ENCODE assay signal across 17 cellular contexts in genomic region chr14:99600232-99600888, GRCh38. TPM values are rescaled to one million over a fixed set of nuclear protein-coding genes. Genes with fewer than 3 reads are reported as not detected.
A peak's percentile ranks its signal among the peaks of the same experiment; 100 is the strongest.
DNase-seq lines count a peak whose midpoint lies in the region; ATAC-seq and TF ChIP-seq lines count a peak whose summit lies in the region.
"Had no signal": no experiment of that assay in that cellular context is flagged by ENCODE, and none has a peak within 500 bp of the region (broad histone marks: within the 10 kb centered on the region; RNA-seq: fewer than 3 reads in every experiment).

No MANE protein-coding gene starts in this region.

- H3K4me1 Mint-ChIP-seq in mesothelial cell of epicardium (peaks cover 57% of the 10 kb centered on the region), type B pancreatic cell (ENCODE audit: unreplicated experiment) (peaks cover 59% of the 10 kb centered on the region)

- H3K4me3 ChIP-seq in adrenal gland: peak overlapping the region in 1 of 4 donors; percentile 75
- H3K4me3 ChIP-seq: ascending aorta, coronary artery had no signal

- no peaks in the 10 kb centered on the region for H3K9me3 Mint-ChIP-seq in mesothelial cell of epicardium
- no peaks in the 10 kb centered on the region for H3K9me3 Mint-ChIP-seq in type B pancreatic cell
- H3K9me3 Mint-ChIP-seq: naive B cell had no signal

- peak overlapping the region; percentile 53 for H3K27ac Mint-ChIP-seq in mesothelial cell of epicardium
- peak overlapping the region; percentile 78 for H3K27ac Mint-ChIP-seq in type B pancreatic cell

- 48 to 66% (median 56%) methylated on average over 3 of the region's 3 CpGs for WGBS in adrenal gland, 4 donors

- H3K36me3 Mint-ChIP-seq in mesothelial cell of epicardium (no peaks in the 10 kb centered on the region), type B pancreatic cell (no peaks in the 10 kb centered on the region)
- H3K36me3 Mint-ChIP-seq: naive B cell had no signal

- H3K36me3 ChIP-seq in adrenal gland (replicated peaks in 1 of 2): no peaks in the 10 kb centered on the region
- H3K36me3 ChIP-seq: ascending aorta had no signal

- intact Hi-C loops in adrenal gland (cut with DNase I): loop anchor here in 1 of 2 donors (5.0 kb wide), 1 partner anchor 38 kb away; no protein-coding TSS in a partner anchor

- DNase-seq in MV-4-11 (lab: John Stamatoyannopoulos, UW): peak; percentile 16
- peak in 2 of 7 donors; percentile 67 to 73 for DNase-seq in adrenal gland
- no peak for DNase-seq in mesothelial cell of epicardium (ENCODE audit: low spot score in 2 of 2, unreplicated experiment in 2 of 2)
- DNase-seq in type B pancreatic cell (ENCODE audit: extremely low spot score, unreplicated experiment): no peak
- DNase-seq in activated T-cell treated with anti-CD3 and anti-CD28 coated beads, Interleukin-2, amount 50 U/mL, for 1 hour: no peak
- DNase-seq in HT-29 (ENCODE audit: low spot score): no peak
- DNase-seq: activated effector memory CD4-positive, alpha-beta T cell treated with anti-CD3 and anti-CD28 coated beads, Interleukin-2, amount 50 U/mL, for 16 hours; Karpas-422; left colon; naive B cell; NCI-H1417 treated with DMSO at 0.1 percent for 48 hours; stimulated activated CD4-positive, alpha-beta T cell treated with anti-CD3 and anti-CD28 coated beads, Interleukin-4, amount 100 ng/mL, for 24 hours; SW 1271 had no signal

- H3K27me3 ChIP-seq in adrenal gland: no peaks in the 10 kb centered on the region
- H3K27me3 ChIP-seq: ascending aorta had no signal

- H3K9me3 ChIP-seq in adrenal gland (replicated peaks in 1 of 3): no peaks in the 10 kb centered on the region
- H3K9me3 ChIP-seq: ascending aorta had no signal

- H3K27me3 Mint-ChIP-seq in mesothelial cell of epicardium (ENCODE audit: low read depth) (peaks cover 3% of the 10 kb centered on the region), type B pancreatic cell (peaks cover 9% of the 10 kb centered on the region)

- TF ChIP-seq CTCF in adrenal gland (IDR thresholded peaks at IDR 0.05) (no peak), mesothelial cell of epicardium (IDR thresholded peaks at IDR 0.05; ENCODE audit: unreplicated experiment) (no peak), type B pancreatic cell (conservative IDR thresholded peaks at IDR 0.05) (no peak)

- H3K4me3 Mint-ChIP-seq in mesothelial cell of epicardium (peak overlapping the region; percentile 28), type B pancreatic cell (peak overlapping the region; percentile 74)

- peak in 1 of 2 donors; percentile 17 for TF ChIP-seq POLR2A in adrenal gland (IDR thresholded peaks at IDR 0.05)

- peaks cover 63 to 69% of the 10 kb centered on the region in 2 donors for H3K4me1 ChIP-seq in adrenal gland (replicated peaks in 1 of 2)

- peak overlapping the region; percentile 7 to 86 (median 73) for H3K27ac ChIP-seq in adrenal gland
- H3K27ac ChIP-seq: ascending aorta, coronary artery had no signal

- no peak for ATAC-seq in GM18858 (IDR thresholded peaks at IDR 0.05; ENCODE audit: unreplicated experiment)
- ATAC-seq: activated CD4-positive, CD25-positive, alpha-beta regulatory T cell treated with anti-CD3 and anti-CD28 coated beads, Interleukin-2, amount 50 U/mL, for 24 hours; left colon had no signal

RNA-seq across cellular contexts. Expression of gene CCDC85C, which starts 3.6 kb away (rescaled TPM):
- total RNA-seq in adrenal gland: 10 to 100 TPM; 21.6 to 59.0 (median 41.3) TPM
- polyA plus RNA-seq in adrenal gland: 10 to 100 TPM; 10.8 to 41.7 (median 23.4) TPM
- 82.2 to 85.2 TPM (median 82.3 TPM) in 3 replicates for total RNA-seq in mesothelial cell of epicardium
- 49.1 and 83.8 TPM in 2 replicates for total RNA-seq in type B pancreatic cell (ENCODE audit: low replicate concordance)
- 23.8 and 30.7 TPM in 2 replicates for total RNA-seq in HT-29 (2014; rRNA removed; shearing (Covaris generic))

RNA-seq across cellular contexts. Expression of gene HHIPL1, which starts 44.6 kb away (rescaled TPM):
- 1 to 10 TPM; 1.3 to 2.9 (median 1.7) TPM for total RNA-seq in adrenal gland
- polyA plus RNA-seq in adrenal gland: under 1 TPM; 0.20 to 0.64 (median 0.51) TPM
- total RNA-seq in mesothelial cell of epicardium: 4.4 to 4.7 TPM (median 4.5 TPM) in 3 replicates
- total RNA-seq in type B pancreatic cell (ENCODE audit: low replicate concordance): 0.19 and 1.4 TPM in 2 replicates
- total RNA-seq in HT-29 (2014; rRNA removed; shearing (Covaris generic)): not detected in 2 replicates
